Comparison of ENCODE assay signal across 20 cellular contexts in the genomic region with DNA sequence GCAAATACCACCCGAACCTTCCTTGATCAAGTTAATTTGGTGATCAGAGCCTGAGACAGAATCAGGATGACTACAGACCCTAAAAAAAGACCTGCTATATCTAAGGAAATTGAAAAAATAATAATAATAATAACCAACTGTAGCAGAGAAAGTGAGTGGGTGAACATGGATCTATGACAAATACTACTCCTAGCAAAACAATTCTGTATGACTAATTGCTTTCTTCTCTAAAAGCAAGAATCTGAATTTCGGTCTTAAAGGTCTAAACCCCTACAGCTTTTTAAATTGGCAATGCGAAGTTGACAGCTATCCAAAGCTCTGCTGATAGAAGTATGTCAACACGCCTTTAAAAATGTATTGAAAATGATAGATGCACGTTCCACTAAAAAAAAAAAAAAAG.
DNase-seq lines count a peak whose midpoint lies in the region; ATAC-seq and TF ChIP-seq lines count a peak whose summit lies in the region.
"Had no signal": no experiment of that assay in that cellular context is flagged by ENCODE, and none has a peak within 500 bp of the region (broad histone marks: within the 10 kb centered on the region; RNA-seq: fewer than 3 reads in every experiment).

No MANE protein-coding gene starts in this region.

- no peak for TF ChIP-seq CTCF in HFFc6 (IDR thresholded peaks at IDR 0.05)
- TF ChIP-seq CTCF in fibroblast of mammary gland (conservative IDR thresholded peaks at IDR 0.05; ENCODE audit: control insufficient read depth, insufficient read depth, low read depth, low read length) = no peak
- TF ChIP-seq CTCF in osteoblast (IDR thresholded peaks at IDR 0.05; ENCODE audit: extremely low read depth, low read depth, low read length) = no peak

- peak; percentile 9 for DNase-seq in HFFc6
- peak; percentile 26 for DNase-seq in fibroblast of mammary gland (ENCODE audit: low read depth)
- DNase-seq in osteoblast (ENCODE audit: insufficient read length, low spot score, missing footprints) = no peak
- DNase-seq in COLO829 (ENCODE audit: low spot score) = no peak
- no peak for DNase-seq in substantia nigra (lab: John Stamatoyannopoulos, UW)
- no peak for DNase-seq in NCI-H2171 (lab: John Stamatoyannopoulos, UW)
- DNase-seq: Calu3; CD4-positive, alpha-beta memory T cell; DMS79 treated with DMSO at 0.1 percent for 48 hours; GOT3; H7; KBM-7 had no signal

- H2AFZ ChIP-seq in ACC112 (ENCODE audit: low read length, unreplicated experiment) (no peak overlapping the region), osteoblast (ENCODE audit: low read length) (no peak overlapping the region)

- H3K27ac Mint-ChIP-seq in HFFc6 = peak overlapping the region; percentile 55
- H3K27ac Mint-ChIP-seq: CD14-positive monocyte; CD4-positive, alpha-beta memory T cell; IgD-negative memory B cell had no signal

- H3K36me3 ChIP-seq in ACC112 (ENCODE audit: insufficient read depth, low read length) (peaks cover 39% of the 10 kb centered on the region; the same call in 1 of the 2 replicates), osteoblast (ENCODE audit: insufficient read depth, low read length) (peaks cover 8% of the 10 kb centered on the region)

- no peaks in the 10 kb centered on the region for H4K20me1 ChIP-seq in osteoblast (ENCODE audit: insufficient read depth, low read length)
- H4K20me1 ChIP-seq: BLaER1 had no signal

- ATAC-seq in GM21528 (IDR thresholded peaks at IDR 0.05; ENCODE audit: low FRiP score, unreplicated experiment) = no peak
- ATAC-seq: A549, GM12878 had no signal

- H3K27ac ChIP-seq in ACC112 (ENCODE audit: low read depth, low read length) (peak overlapping the region; percentile 68), osteoblast (ENCODE audit: low read depth, low read length) (peak overlapping the region; percentile 67), substantia nigra (ENCODE audit: low read depth, low read length, poor library complexity, severe bottlenecking) (no peak overlapping the region)
- H3K27ac ChIP-seq: 22Rv1, A549, BLaER1 had no signal

- H3K27me3 ChIP-seq in ACC112 (ENCODE audit: insufficient read depth, low read length) (no peaks in the 10 kb centered on the region), osteoblast (ENCODE audit: insufficient read depth, low read length) (no peaks in the 10 kb centered on the region)
- H3K27me3 ChIP-seq: BLaER1 had no signal

- H3K79me2 ChIP-seq in ACC112 (ENCODE audit: control insufficient read depth, insufficient read depth, low read length, unreplicated experiment) (no peaks in the 10 kb centered on the region), osteoblast (ENCODE audit: insufficient read depth, low read length) (no peaks in the 10 kb centered on the region)

- H3K4me3 Mint-ChIP-seq in HFFc6 = peak overlapping the region; percentile 15; the same call in 1 of the 2 replicates
- H3K4me3 Mint-ChIP-seq: CD14-positive monocyte; CD4-positive, alpha-beta memory T cell; IgD-negative memory B cell had no signal

- peaks cover 30% of the 10 kb centered on the region for H3K36me3 Mint-ChIP-seq in HFFc6 (ENCODE audit: low read depth)
- H3K36me3 Mint-ChIP-seq: CD4-positive, alpha-beta memory T cell had no signal

- H3K4me3 ChIP-seq in ACC112 (ENCODE audit: low read depth, low read length) = no peak overlapping the region
- no peak overlapping the region for H3K4me3 ChIP-seq in fibroblast of mammary gland (ENCODE audit: control insufficient read depth, low read depth, low read length)
- no peak overlapping the region for H3K4me3 ChIP-seq in osteoblast (ENCODE audit: insufficient read depth, low read length)
- H3K4me3 ChIP-seq: A549, BLaER1, GM12878 had no signal

- H3K9me3 Mint-ChIP-seq in HFFc6 = no peaks in the 10 kb centered on the region
- H3K9me3 Mint-ChIP-seq: IgD-negative memory B cell had no signal

- peaks cover 34% of the 10 kb centered on the region for H3K4me1 Mint-ChIP-seq in HFFc6 (ENCODE audit: low read depth)
- H3K4me1 Mint-ChIP-seq: CD14-positive monocyte; CD4-positive, alpha-beta memory T cell; IgD-negative memory B cell had no signal

- H3K27me3 Mint-ChIP-seq in HFFc6 (ENCODE audit: insufficient read depth) = no peaks in the 10 kb centered on the region; the same call in 1 of the 2 replicates
- H3K27me3 Mint-ChIP-seq: CD4-positive, alpha-beta memory T cell; IgD-negative memory B cell had no signal

- H3K4me1 ChIP-seq in ACC112 (ENCODE audit: control insufficient read depth, insufficient read depth, low read length, unreplicated experiment) = peaks cover 13% of the 10 kb centered on the region
- peaks cover 17% of the 10 kb centered on the region for H3K4me1 ChIP-seq in osteoblast (ENCODE audit: insufficient read depth, low read length)
- H3K4me1 ChIP-seq: A549, BLaER1 had no signal

- peak overlapping the region; percentile 29 for H3K4me2 ChIP-seq in osteoblast (ENCODE audit: insufficient read depth, low read length)
- H3K4me2 ChIP-seq: A549, BLaER1 had no signal

- no peaks in the 10 kb centered on the region for H3K9me3 ChIP-seq in osteoblast (ENCODE audit: low read depth, low read length)
- H3K9me3 ChIP-seq: A549, BLaER1 had no signal

Comparison
In these comparisons a context has a peak if more than half of its experiments do, and no peak if none do; other contexts are left out.
1. DNase-seq: peak in HFFc6 (single experiment) and fibroblast of mammary gland (single experiment); none in osteoblast (single experiment), COLO829 (single experiment), substantia nigra (0 of 49) and NCI-H2171 (single experiment).